Comparison of ENCODE assay signal across 2 cellular contexts in the genomic region with DNA sequence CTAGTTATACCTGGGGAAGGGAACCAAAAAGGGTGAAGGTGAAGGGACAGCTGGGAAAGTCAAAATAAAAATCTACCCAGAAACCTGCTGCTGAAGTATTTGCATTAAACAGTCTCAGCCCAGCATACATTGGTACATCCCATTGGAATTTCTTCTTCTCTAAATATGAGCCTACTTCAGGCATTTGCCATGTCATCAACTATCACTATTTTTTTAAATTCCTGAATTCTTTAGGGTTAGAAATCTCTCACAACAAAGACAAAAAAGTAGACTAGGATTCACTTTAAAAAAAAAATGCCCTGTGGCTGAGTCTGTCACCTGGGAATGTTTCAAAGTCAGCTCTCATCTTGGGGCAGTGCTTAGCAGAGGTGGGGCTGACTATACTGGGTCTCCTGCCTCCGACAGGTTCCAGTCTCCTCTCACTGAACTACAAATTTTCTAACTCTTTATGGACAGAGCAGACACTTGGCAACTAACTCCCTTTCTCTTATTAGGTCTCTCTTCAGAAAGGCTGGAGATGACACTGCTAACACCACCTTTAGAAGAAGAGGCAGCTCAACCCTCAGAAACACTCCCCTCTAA.
TF ChIP-seq lines count a peak whose summit lies in the region.

No MANE protein-coding gene starts in this region.

TF ChIP-seq in SK-N-SH treated with all-trans-retinoic acid at 6 μM for 48 hours, 23 proteins besides CTCF, POLR2A, EP300 and RAD21 (continued from another document):
- TF ChIP-seq, protein P1, sequence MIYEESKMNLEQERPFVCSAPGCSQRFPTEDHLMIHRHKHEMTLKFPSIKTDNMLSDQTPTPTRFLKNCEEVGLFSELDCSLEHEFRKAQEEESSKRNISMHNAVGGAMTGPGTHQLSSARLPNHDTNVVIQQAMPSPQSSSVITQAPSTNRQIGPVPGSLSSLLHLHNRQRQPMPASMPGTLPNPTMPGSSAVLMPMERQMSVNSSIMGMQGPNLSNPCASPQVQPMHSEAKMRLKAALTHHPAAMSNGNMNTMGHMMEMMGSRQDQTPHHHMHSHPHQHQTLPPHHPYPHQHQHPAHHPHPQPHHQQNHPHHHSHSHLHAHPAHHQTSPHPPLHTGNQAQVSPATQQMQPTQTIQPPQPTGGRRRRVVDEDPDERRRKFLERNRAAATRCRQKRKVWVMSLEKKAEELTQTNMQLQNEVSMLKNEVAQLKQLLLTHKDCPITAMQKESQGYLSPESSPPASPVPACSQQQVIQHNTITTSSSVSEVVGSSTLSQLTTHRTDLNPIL (CRISPR knock-in tag; IDR thresholded peaks at IDR 0.05; ENCODE audit: low read depth), result no peak
- TF ChIP-seq, protein P2, sequence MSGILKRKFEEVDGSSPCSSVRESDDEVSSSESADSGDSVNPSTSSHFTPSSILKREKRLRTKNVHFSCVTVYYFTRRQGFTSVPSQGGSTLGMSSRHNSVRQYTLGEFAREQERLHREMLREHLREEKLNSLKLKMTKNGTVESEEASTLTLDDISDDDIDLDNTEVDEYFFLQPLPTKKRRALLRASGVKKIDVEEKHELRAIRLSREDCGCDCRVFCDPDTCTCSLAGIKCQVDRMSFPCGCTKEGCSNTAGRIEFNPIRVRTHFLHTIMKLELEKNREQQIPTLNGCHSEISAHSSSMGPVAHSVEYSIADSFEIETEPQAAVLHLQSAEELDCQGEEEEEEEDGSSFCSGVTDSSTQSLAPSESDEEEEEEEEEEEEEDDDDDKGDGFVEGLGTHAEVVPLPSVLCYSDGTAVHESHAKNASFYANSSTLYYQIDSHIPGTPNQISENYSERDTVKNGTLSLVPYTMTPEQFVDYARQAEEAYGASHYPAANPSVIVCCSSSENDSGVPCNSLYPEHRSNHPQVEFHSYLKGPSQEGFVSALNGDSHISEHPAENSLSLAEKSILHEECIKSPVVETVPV (CRISPR knock-in tag; IDR thresholded peaks at IDR 0.05), result no peak
- no peak for TF ChIP-seq RARB (CRISPR knock-in tag; IDR thresholded peaks at IDR 0.05)
- TF ChIP-seq TOX (CRISPR knock-in tag; IDR thresholded peaks at IDR 0.05; ENCODE audit: borderline replicate concordance), result no peak
- no peak for TF ChIP-seq ZFP3 (CRISPR knock-in tag; IDR thresholded peaks at IDR 0.05)
- no peak for TF ChIP-seq GLIS3 (CRISPR knock-in tag; IDR thresholded peaks at IDR 0.05)
- TF ChIP-seq OSR1 (CRISPR knock-in tag; IDR thresholded peaks at IDR 0.05), result no peak
- no peak for TF ChIP-seq TCF4 (CRISPR knock-in tag; IDR thresholded peaks at IDR 0.05; ENCODE audit: borderline replicate concordance)
- TF ChIP-seq ARNTL (CRISPR knock-in tag; IDR thresholded peaks at IDR 0.05; ENCODE audit: borderline replicate concordance, low read depth), result no peak
- TF ChIP-seq ESRRG (CRISPR knock-in tag; IDR thresholded peaks at IDR 0.05), result no peak
- no peak for TF ChIP-seq ZC3H10 (CRISPR knock-in tag; IDR thresholded peaks at IDR 0.05)
- TF ChIP-seq ZNF565 (CRISPR knock-in tag; conservative IDR thresholded peaks at IDR 0.05; ENCODE audit: low read depth), result no peak
- no peak for TF ChIP-seq PPARA (CRISPR knock-in tag; IDR thresholded peaks at IDR 0.05; ENCODE audit: borderline replicate concordance)
- TF ChIP-seq, protein P3, sequence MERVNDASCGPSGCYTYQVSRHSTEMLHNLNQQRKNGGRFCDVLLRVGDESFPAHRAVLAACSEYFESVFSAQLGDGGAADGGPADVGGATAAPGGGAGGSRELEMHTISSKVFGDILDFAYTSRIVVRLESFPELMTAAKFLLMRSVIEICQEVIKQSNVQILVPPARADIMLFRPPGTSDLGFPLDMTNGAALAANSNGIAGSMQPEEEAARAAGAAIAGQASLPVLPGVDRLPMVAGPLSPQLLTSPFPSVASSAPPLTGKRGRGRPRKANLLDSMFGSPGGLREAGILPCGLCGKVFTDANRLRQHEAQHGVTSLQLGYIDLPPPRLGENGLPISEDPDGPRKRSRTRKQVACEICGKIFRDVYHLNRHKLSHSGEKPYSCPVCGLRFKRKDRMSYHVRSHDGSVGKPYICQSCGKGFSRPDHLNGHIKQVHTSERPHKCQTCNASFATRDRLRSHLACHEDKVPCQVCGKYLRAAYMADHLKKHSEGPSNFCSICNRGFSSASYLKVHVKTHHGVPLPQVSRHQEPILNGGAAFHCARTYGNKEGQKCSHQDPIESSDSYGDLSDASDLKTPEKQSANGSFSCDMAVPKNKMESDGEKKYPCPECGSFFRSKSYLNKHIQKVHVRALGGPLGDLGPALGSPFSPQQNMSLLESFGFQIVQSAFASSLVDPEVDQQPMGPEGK (CRISPR knock-in tag; IDR thresholded peaks at IDR 0.05; ENCODE audit: borderline replicate concordance), result no peak
- no peak for TF ChIP-seq ZNF70 (CRISPR knock-in tag; IDR thresholded peaks at IDR 0.05)

TF ChIP-seq in SK-N-SH, 30 proteins besides CTCF, POLR2A, EP300 and RAD21 (continued from another document):
- TF ChIP-seq GABPA (IDR thresholded peaks at IDR 0.05; ENCODE audit: low read depth), result no peak
- TF ChIP-seq POLR2AphosphoS5 (IDR thresholded peaks at IDR 0.05; ENCODE audit: low read depth, low read length), result no peak
- no peak for TF ChIP-seq RFX5 (IDR thresholded peaks at IDR 0.05; ENCODE audit: low read length)
- TF ChIP-seq NFIC (IDR thresholded peaks at IDR 0.05; ENCODE audit: borderline replicate concordance), result no peak
- TF ChIP-seq JUND (IDR thresholded peaks at IDR 0.05), result no peak
- TF ChIP-seq MXI1 (IDR thresholded peaks at IDR 0.05; ENCODE audit: low read depth, low read length), result no peak
- no peak for TF ChIP-seq SMC3 (IDR thresholded peaks at IDR 0.05; ENCODE audit: low read depth, low read length)
- TF ChIP-seq RXRA (IDR thresholded peaks at IDR 0.05; ENCODE audit: borderline replicate concordance, low read depth), result no peak
- no peak for TF ChIP-seq CHD2 (IDR thresholded peaks at IDR 0.05; ENCODE audit: low read length, partially characterized antibody)
- TF ChIP-seq, protein P4, sequence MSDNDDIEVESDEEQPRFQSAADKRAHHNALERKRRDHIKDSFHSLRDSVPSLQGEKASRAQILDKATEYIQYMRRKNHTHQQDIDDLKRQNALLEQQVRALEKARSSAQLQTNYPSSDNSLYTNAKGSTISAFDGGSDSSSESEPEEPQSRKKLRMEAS (IDR thresholded peaks at IDR 0.05; ENCODE audit: low read depth), result no peak
